ENCODE assay signal across 34 cellular contexts in the genomic region with DNA sequence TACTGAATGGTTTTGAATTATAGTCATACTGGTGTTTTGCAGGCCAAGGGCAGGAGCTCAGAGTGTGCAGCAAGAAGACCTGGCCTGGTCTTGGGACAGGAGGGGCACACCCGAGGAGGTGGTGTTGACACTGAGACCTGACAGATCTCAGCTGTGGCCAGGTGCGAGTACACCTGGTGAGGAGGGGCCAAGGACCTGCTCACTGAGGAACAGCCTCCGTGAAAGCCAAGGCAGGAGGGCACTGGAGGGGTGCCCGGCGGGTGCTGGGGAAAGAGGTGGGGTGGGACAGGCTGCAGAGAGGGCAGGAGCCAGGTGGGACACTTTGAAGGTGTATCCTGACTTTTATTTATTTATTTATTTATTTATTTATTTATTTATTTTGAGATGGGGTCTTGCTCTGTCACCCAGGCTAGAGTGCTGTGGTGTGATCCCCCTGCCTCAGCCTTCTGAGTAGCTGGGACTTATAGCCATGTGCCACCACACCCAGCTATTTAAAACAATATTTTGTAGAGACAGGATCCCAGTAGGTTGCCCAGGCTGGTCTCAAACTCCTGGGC. TPM values are rescaled to one million over a fixed set of nuclear protein-coding genes. Genes with fewer than 3 reads are reported as not detected.
"Had no signal": no experiment of that assay in that cellular context is flagged by ENCODE, and none has a peak within 500 bp of the region (broad histone marks: within the 10 kb centered on the region; RNA-seq: fewer than 3 reads in every experiment).

No MANE protein-coding gene starts in this region.

- H3K4me3 ChIP-seq: ascending aorta, cardiac muscle cell, MG63, Peyer's patch, SJSA1 had no signal

- ATAC-seq: activated CD4-positive, alpha-beta T cell treated with anti-CD3 and anti-CD28 coated beads for 36 hours; activated CD4-positive, CD25-positive, alpha-beta regulatory T cell treated with anti-CD3 and anti-CD28 coated beads, Interleukin-2, amount 50 U/mL, for 24 hours; activated CD8-positive, alpha-beta T cell treated with anti-CD3 and anti-CD28 coated beads, Interleukin-2, amount 10 ng/mL, durations not matched to agents 7 days and 5 days; PC-3; WTC11 had no signal

- H3K36me3 ChIP-seq: ascending aorta, cardiac muscle cell, MG63, Peyer's patch, SJSA1 had no signal

- H3K9me3 Mint-ChIP-seq: activated CD4-positive, alpha-beta T cell treated with anti-CD3 and anti-CD28 coated beads, Interleukin-2, amount 10 ng/mL, durations not matched to agents 7 days and 5 days; activated naive CD4-positive, alpha-beta T cell treated with anti-CD3 and anti-CD28 coated beads, Interleukin-2, amount 50 U/mL, for 24 hours; activated naive CD8-positive, alpha-beta T cell treated with anti-CD3 and anti-CD28 coated beads, Interleukin-2, amount 10 ng/mL, durations not matched to agents 7 days and 5 days; activated T-cell treated with anti-CD3 and anti-CD28 coated beads, Interleukin-2, amount 50 U/mL, for 24 hours; activated T-helper 2 cell treated with anti-CD3 and anti-CD28 coated beads, Interferon-gamma antibody, Interleukin-2, Interleukin-4, amounts not matched to agents 10 μg/mL and 5 μg/mL and 100 μg/mL, durations not matched to agents 14 hours and 24 hours and 36 hours; central memory CD8-positive, alpha-beta T cell; T-helper 1 cell treated with Interleukin-12 subunit alpha and Interleukin-12 subunit beta and Interleukin-4 antibody, amounts not matched to agents 30 μg/mL and 1 μg/mL, for 36 hours; T-helper 2 cell treated with Interferon-gamma antibody and Interleukin-4, amounts not matched to agents 5 μg/mL and 100 μg/mL, for 36 hours had no signal

- H3K36me3 Mint-ChIP-seq: activated naive CD4-positive, alpha-beta T cell treated with anti-CD3 and anti-CD28 coated beads, Interleukin-2, amount 50 U/mL, for 24 hours; activated naive CD8-positive, alpha-beta T cell treated with anti-CD3 and anti-CD28 coated beads, Interleukin-2, amount 10 ng/mL, durations not matched to agents 7 days and 5 days; WTC11 had no signal

- H3K27ac ChIP-seq: ascending aorta, cardiac muscle cell, Peyer's patch, SJSA1 had no signal

- H3K4me1 Mint-ChIP-seq: activated CD4-positive, alpha-beta T cell treated with anti-CD3 and anti-CD28 coated beads for 36 hours; activated CD4-positive, alpha-beta T cell treated with anti-CD3 and anti-CD28 coated beads, Interleukin-2, amount 10 ng/mL, durations not matched to agents 7 days and 5 days; activated naive CD4-positive, alpha-beta T cell treated with anti-CD3 and anti-CD28 coated beads, Interleukin-2, amount 50 U/mL, for 24 hours; activated naive CD8-positive, alpha-beta T cell treated with anti-CD3 and anti-CD28 coated beads, Interleukin-2, amount 10 ng/mL, durations not matched to agents 7 days and 5 days; central memory CD8-positive, alpha-beta T cell had no signal

- H3K9me3 ChIP-seq: ascending aorta, MG63, Peyer's patch, SJSA1, SK-N-SH had no signal

- H3K27me3 Mint-ChIP-seq: activated CD4-positive, alpha-beta T cell treated with anti-CD3 and anti-CD28 coated beads for 36 hours; activated CD4-positive, alpha-beta T cell treated with anti-CD3 and anti-CD28 coated beads, Interleukin-2, amount 10 ng/mL, durations not matched to agents 7 days and 5 days; activated naive CD4-positive, alpha-beta T cell treated with anti-CD3 and anti-CD28 coated beads, Interleukin-2, amount 50 U/mL, for 24 hours; activated T-cell treated with anti-CD3 and anti-CD28 coated beads, Interleukin-2, amount 50 U/mL, for 24 hours had no signal

- H3K4me3 Mint-ChIP-seq: activated CD4-positive, alpha-beta T cell treated with anti-CD3 and anti-CD28 coated beads for 36 hours; activated CD4-positive, alpha-beta T cell treated with anti-CD3 and anti-CD28 coated beads, Interleukin-2, amount 10 ng/mL, durations not matched to agents 7 days and 5 days; activated CD8-positive, alpha-beta T cell treated with anti-CD3 and anti-CD28 coated beads, Interleukin-2, amount 10 ng/mL, durations not matched to agents 7 days and 5 days; activated naive CD4-positive, alpha-beta T cell treated with anti-CD3 and anti-CD28 coated beads, Interleukin-2, amount 50 U/mL, for 24 hours; activated naive CD8-positive, alpha-beta T cell treated with anti-CD3 and anti-CD28 coated beads, Interleukin-2, amount 10 ng/mL, durations not matched to agents 7 days and 5 days; activated T-cell treated with anti-CD3 and anti-CD28 coated beads, Interleukin-2, amount 50 U/mL, for 24 hours; central memory CD8-positive, alpha-beta T cell; T-helper 1 cell treated with Interleukin-12 subunit alpha and Interleukin-12 subunit beta and Interleukin-4 antibody, amounts not matched to agents 30 μg/mL and 1 μg/mL, for 36 hours; T-helper 2 cell treated with Interferon-gamma antibody and Interleukin-4, amounts not matched to agents 5 μg/mL and 100 μg/mL, for 36 hours; WTC11 had no signal

- H3K4me1 ChIP-seq: ascending aorta, Peyer's patch, SJSA1 had no signal

- H3K27ac Mint-ChIP-seq: activated CD4-positive, alpha-beta T cell treated with anti-CD3 and anti-CD28 coated beads for 36 hours; activated CD4-positive, alpha-beta T cell treated with anti-CD3 and anti-CD28 coated beads, Interleukin-2, amount 10 ng/mL, durations not matched to agents 7 days and 5 days; activated CD8-positive, alpha-beta T cell treated with anti-CD3 and anti-CD28 coated beads, Interleukin-2, amount 10 ng/mL, durations not matched to agents 7 days and 5 days; activated naive CD4-positive, alpha-beta T cell treated with anti-CD3 and anti-CD28 coated beads, Interleukin-2, amount 50 U/mL, for 24 hours; activated naive CD8-positive, alpha-beta T cell treated with anti-CD3 and anti-CD28 coated beads, Interleukin-2, amount 10 ng/mL, durations not matched to agents 7 days and 5 days; activated T-cell treated with anti-CD3 and anti-CD28 coated beads, Interleukin-2, amount 50 U/mL, for 24 hours; activated T-helper 2 cell treated with anti-CD3 and anti-CD28 coated beads, Interferon-gamma antibody, Interleukin-2, Interleukin-4, amounts not matched to agents 10 μg/mL and 5 μg/mL and 100 μg/mL, durations not matched to agents 14 hours and 24 hours and 36 hours; T-helper 1 cell treated with Interleukin-12 subunit alpha and Interleukin-12 subunit beta and Interleukin-4 antibody, amounts not matched to agents 30 μg/mL and 1 μg/mL, for 36 hours; T-helper 2 cell treated with Interferon-gamma antibody and Interleukin-4, amounts not matched to agents 5 μg/mL and 100 μg/mL, for 36 hours; WTC11 had no signal

- DNase-seq: activated CD4-positive, alpha-beta T cell treated with anti-CD3 and anti-CD28 coated beads for 36 hours; activated CD4-positive, alpha-beta T cell treated with anti-CD3 and anti-CD28 coated beads, Interleukin-2, amount 10 ng/mL, durations not matched to agents 7 days and 5 days; activated CD4-positive, alpha-beta T cell treated with anti-CD3 and anti-CD28 coated beads, Interleukin-2, amount 50 U/mL, for 48 hours; activated CD8-positive, alpha-beta T cell treated with anti-CD3 and anti-CD28 coated beads, Interleukin-2, amount 10 ng/mL, durations not matched to agents 7 days and 5 days; activated gamma-delta T cell; activated naive CD4-positive, alpha-beta T cell treated with Interleukin-2 at 50 U/mL for 16 hours; activated naive CD8-positive, alpha-beta T cell treated with anti-CD3 and anti-CD28 coated beads, Interleukin-2, amount 10 ng/mL, durations not matched to agents 7 days and 5 days; activated T-cell treated with anti-CD3 and anti-CD28 coated beads, Interleukin-2, amount 50 U/mL, for 24 hours; amygdala; MG63; NCI-H1048; NCI-H1105 treated with DMSO at 0.1 percent for 48 hours; NCI-H1436; NCI-H1694; NCI-H1930; NCI-H2081 treated with DMSO at 0.1 percent for 48 hours; NCI-H345; NCI-H524 treated with DMSO at 0.1 percent for 48 hours; NK-92 treated with Interleukin-12 subunit alpha and Interleukin-12 subunit beta, amount 100 ng/mL, for 24 hours; PC-3; Peyer's patch; RPMI8226; SHP77 treated with DMSO at 0.1 percent for 48 hours; SK-N-SH had no signal

RNA-seq across cellular contexts. Expression of a gene that starts 23.3 kb away (rescaled TPM):
- total RNA-seq: activated CD8-positive, alpha-beta T cell treated with anti-CD3 and anti-CD28 coated beads, Interleukin-2, amount 10 ng/mL, durations not matched to agents 7 days and 5 days; activated T-helper 2 cell treated with anti-CD3 and anti-CD28 coated beads, Interferon-gamma antibody, Interleukin-2, Interleukin-4, amounts not matched to agents 10 μg/mL and 5 μg/mL and 100 μg/mL, durations not matched to agents 14 hours and 24 hours and 36 hours; SJSA1 had no signal

RNA-seq across cellular contexts. Expression of a gene that starts 46.6 kb away (rescaled TPM):
- total RNA-seq: activated CD4-positive, alpha-beta T cell treated with anti-CD3 and anti-CD28 coated beads for 36 hours; activated CD4-positive, alpha-beta T cell treated with anti-CD3 and anti-CD28 coated beads, Interleukin-2, amount 10 ng/mL, durations not matched to agents 7 days and 5 days; activated CD8-positive, alpha-beta T cell treated with anti-CD3 and anti-CD28 coated beads, Interleukin-2, amount 10 ng/mL, durations not matched to agents 7 days and 5 days; activated naive CD8-positive, alpha-beta T cell treated with anti-CD3 and anti-CD28 coated beads, Interleukin-2, amount 10 ng/mL, durations not matched to agents 7 days and 5 days; activated T-helper 2 cell treated with anti-CD3 and anti-CD28 coated beads, Interferon-gamma antibody, Interleukin-2, Interleukin-4, amounts not matched to agents 10 μg/mL and 5 μg/mL and 100 μg/mL, durations not matched to agents 14 hours and 24 hours and 36 hours; ascending aorta had no signal
